1 cellular context compared by ENCODE assay signal in the genomic region with DNA sequence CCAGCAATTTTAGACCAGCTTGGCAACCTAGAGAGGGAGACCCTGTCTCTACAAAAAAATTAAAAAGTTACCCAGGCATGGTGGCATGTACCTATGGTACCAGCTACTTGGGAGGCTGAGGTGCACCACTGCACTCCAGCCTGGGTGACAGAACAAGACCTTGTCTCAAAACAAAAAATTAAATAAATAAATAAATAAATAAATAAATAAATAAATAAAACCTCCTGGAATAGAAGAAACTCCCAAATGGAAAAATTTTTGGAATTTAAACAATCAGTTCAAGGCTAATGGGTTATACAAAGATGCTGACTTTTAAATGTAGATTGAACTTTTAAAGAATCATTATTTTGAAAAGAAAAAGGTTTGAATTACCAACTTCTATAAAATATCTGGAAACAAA.
A peak's percentile ranks its signal among the peaks of the same experiment; 100 is the strongest.
TF ChIP-seq lines count a peak whose summit lies in the region.

No MANE protein-coding gene starts in this region.

TF ChIP-seq in HEK293, 187 proteins besides CTCF, POLR2A, EP300 and RAD21 (continued from another document and continues in another):
- TF ChIP-seq, protein P1, sequence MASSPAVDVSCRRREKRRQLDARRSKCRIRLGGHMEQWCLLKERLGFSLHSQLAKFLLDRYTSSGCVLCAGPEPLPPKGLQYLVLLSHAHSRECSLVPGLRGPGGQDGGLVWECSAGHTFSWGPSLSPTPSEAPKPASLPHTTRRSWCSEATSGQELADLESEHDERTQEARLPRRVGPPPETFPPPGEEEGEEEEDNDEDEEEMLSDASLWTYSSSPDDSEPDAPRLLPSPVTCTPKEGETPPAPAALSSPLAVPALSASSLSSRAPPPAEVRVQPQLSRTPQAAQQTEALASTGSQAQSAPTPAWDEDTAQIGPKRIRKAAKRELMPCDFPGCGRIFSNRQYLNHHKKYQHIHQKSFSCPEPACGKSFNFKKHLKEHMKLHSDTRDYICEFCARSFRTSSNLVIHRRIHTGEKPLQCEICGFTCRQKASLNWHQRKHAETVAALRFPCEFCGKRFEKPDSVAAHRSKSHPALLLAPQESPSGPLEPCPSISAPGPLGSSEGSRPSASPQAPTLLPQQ (tag by site-specific recombination; IDR thresholded peaks at IDR 0.05) = no peak
- TF ChIP-seq ZNF521 (tag by site-specific recombination; IDR thresholded peaks at IDR 0.05) (no peak), ZNF324 (tag by site-specific recombination; IDR thresholded peaks at IDR 0.05) (no peak), ZNF670 (tag by site-specific recombination; IDR thresholded peaks at IDR 0.05; ENCODE audit: low read depth) (no peak), ZFP3 (tag by site-specific recombination; IDR thresholded peaks at IDR 0.05; ENCODE audit: low read depth) (no peak), ZSCAN23 (tag by site-specific recombination; IDR thresholded peaks at IDR 0.05) (no peak), ZNF214 (tag by site-specific recombination; IDR thresholded peaks at IDR 0.05; ENCODE audit: borderline replicate concordance) (peak; percentile 37; the same call in 1 of the 2 replicates), ZNF423 (tag by site-specific recombination; IDR thresholded peaks at IDR 0.05) (no peak), ZNF114 (tag by site-specific recombination; IDR thresholded peaks at IDR 0.05) (no peak), ZNF596 (tag by site-specific recombination; IDR thresholded peaks at IDR 0.05) (no peak), ZNF311 (tag by site-specific recombination; IDR thresholded peaks at IDR 0.05; ENCODE audit: borderline replicate concordance) (no peak), PRDM1 (tag by site-specific recombination; IDR thresholded peaks at IDR 0.05) (no peak), ZNF785 (tag by site-specific recombination; IDR thresholded peaks at IDR 0.05) (no peak), ZNF701 (tag by site-specific recombination; IDR thresholded peaks at IDR 0.05) (no peak), ZNF585B (tag by site-specific recombination; IDR thresholded peaks at IDR 0.05) (no peak), ZNF530 (tag by site-specific recombination; IDR thresholded peaks at IDR 0.05; ENCODE audit: low read depth) (0 out of 2 replicates have a peak, but pooled peaks have one; percentile 63), ZBTB20 (tag by site-specific recombination; IDR thresholded peaks at IDR 0.05) (no peak), ZNF624 (tag by site-specific recombination; IDR thresholded peaks at IDR 0.05) (no peak), ZBTB7A (tag by site-specific recombination; IDR thresholded peaks at IDR 0.05; ENCODE audit: low read depth) (no peak), ZNF558 (tag by site-specific recombination; IDR thresholded peaks at IDR 0.05) (peak; percentile 89), ZNF626 (tag by site-specific recombination; IDR thresholded peaks at IDR 0.05) (no peak), HOXA7 (CRISPR knock-in tag; IDR thresholded peaks at IDR 0.05; ENCODE audit: borderline replicate concordance) (no peak), REPIN1 (tag by site-specific recombination; IDR thresholded peaks at IDR 0.05; ENCODE audit: low read depth) (no peak; the same call in 1 of the 2 replicates), ZNF529 (tag by site-specific recombination; IDR thresholded peaks at IDR 0.05; ENCODE audit: insufficient replicate concordance) (peak; percentile 40), KLF16 (tag by site-specific recombination; IDR thresholded peaks at IDR 0.05) (no peak)
- TF ChIP-seq, protein P2, sequence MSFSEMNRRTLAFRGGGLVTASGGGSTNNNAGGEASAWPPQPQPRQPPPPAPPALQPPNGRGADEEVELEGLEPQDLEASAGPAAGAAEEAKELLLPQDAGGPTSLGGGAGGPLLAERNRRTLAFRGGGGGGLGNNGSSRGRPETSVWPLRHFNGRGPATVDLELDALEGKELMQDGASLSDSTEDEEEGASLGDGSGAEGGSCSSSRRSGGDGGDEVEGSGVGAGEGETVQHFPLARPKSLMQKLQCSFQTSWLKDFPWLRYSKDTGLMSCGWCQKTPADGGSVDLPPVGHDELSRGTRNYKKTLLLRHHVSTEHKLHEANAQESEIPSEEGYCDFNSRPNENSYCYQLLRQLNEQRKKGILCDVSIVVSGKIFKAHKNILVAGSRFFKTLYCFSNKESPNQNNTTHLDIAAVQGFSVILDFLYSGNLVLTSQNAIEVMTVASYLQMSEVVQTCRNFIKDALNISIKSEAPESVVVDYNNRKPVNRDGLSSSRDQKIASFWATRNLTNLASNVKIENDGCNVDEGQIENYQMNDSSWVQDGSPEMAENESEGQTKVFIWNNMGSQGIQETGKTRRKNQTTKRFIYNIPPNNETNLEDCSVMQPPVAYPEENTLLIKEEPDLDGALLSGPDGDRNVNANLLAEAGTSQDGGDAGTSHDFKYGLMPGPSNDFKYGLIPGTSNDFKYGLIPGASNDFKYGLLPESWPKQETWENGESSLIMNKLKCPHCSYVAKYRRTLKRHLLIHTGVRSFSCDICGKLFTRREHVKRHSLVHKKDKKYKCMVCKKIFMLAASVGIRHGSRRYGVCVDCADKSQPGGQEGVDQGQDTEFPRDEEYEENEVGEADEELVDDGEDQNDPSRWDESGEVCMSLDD (tag by site-specific recombination; IDR thresholded peaks at IDR 0.05) = no peak
- TF ChIP-seq, protein P3, sequence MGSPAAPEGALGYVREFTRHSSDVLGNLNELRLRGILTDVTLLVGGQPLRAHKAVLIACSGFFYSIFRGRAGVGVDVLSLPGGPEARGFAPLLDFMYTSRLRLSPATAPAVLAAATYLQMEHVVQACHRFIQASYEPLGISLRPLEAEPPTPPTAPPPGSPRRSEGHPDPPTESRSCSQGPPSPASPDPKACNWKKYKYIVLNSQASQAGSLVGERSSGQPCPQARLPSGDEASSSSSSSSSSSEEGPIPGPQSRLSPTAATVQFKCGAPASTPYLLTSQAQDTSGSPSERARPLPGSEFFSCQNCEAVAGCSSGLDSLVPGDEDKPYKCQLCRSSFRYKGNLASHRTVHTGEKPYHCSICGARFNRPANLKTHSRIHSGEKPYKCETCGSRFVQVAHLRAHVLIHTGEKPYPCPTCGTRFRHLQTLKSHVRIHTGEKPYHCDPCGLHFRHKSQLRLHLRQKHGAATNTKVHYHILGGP (tag by site-specific recombination; IDR thresholded peaks at IDR 0.05) = no peak
- TF ChIP-seq, protein P4, sequence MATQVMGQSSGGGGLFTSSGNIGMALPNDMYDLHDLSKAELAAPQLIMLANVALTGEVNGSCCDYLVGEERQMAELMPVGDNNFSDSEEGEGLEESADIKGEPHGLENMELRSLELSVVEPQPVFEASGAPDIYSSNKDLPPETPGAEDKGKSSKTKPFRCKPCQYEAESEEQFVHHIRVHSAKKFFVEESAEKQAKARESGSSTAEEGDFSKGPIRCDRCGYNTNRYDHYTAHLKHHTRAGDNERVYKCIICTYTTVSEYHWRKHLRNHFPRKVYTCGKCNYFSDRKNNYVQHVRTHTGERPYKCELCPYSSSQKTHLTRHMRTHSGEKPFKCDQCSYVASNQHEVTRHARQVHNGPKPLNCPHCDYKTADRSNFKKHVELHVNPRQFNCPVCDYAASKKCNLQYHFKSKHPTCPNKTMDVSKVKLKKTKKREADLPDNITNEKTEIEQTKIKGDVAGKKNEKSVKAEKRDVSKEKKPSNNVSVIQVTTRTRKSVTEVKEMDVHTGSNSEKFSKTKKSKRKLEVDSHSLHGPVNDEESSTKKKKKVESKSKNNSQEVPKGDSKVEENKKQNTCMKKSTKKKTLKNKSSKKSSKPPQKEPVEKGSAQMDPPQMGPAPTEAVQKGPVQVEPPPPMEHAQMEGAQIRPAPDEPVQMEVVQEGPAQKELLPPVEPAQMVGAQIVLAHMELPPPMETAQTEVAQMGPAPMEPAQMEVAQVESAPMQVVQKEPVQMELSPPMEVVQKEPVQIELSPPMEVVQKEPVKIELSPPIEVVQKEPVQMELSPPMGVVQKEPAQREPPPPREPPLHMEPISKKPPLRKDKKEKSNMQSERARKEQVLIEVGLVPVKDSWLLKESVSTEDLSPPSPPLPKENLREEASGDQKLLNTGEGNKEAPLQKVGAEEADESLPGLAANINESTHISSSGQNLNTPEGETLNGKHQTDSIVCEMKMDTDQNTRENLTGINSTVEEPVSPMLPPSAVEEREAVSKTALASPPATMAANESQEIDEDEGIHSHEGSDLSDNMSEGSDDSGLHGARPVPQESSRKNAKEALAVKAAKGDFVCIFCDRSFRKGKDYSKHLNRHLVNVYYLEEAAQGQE (tag by site-specific recombination; IDR thresholded peaks at IDR 0.05) = peak; percentile 72
- TF ChIP-seq, protein P5, sequence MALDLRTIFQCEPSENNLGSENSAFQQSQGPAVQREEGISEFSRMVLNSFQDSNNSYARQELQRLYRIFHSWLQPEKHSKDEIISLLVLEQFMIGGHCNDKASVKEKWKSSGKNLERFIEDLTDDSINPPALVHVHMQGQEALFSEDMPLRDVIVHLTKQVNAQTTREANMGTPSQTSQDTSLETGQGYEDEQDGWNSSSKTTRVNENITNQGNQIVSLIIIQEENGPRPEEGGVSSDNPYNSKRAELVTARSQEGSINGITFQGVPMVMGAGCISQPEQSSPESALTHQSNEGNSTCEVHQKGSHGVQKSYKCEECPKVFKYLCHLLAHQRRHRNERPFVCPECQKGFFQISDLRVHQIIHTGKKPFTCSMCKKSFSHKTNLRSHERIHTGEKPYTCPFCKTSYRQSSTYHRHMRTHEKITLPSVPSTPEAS (tag by site-specific recombination; IDR thresholded peaks at IDR 0.05) = no peak
- TF ChIP-seq, protein P6, sequence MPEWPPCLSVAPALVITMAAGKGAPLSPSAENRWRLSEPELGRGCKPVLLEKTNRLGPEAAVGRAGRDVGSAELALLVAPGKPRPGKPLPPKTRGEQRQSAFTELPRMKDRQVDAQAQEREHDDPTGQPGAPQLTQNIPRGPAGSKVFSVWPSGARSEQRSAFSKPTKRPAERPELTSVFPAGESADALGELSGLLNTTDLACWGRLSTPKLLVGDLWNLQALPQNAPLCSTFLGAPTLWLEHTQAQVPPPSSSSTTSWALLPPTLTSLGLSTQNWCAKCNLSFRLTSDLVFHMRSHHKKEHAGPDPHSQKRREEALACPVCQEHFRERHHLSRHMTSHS (tag by site-specific recombination; IDR thresholded peaks at IDR 0.05) = no peak
- TF ChIP-seq, protein P7, sequence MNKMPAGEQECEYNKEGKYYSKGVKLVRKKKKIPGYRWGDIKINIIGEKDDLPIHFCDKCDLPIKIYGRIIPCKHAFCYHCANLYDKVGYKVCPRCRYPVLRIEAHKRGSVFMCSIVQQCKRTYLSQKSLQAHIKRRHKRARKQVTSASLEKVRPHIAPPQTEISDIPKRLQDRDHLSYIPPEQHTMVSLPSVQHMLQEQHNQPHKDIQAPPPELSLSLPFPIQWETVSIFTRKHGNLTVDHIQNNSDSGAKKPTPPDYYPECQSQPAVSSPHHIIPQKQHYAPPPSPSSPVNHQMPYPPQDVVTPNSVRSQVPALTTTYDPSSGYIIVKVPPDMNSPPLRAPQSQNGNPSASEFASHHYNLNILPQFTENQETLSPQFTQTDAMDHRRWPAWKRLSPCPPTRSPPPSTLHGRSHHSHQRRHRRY (tag by site-specific recombination; IDR thresholded peaks at IDR 0.05) = no peak
- TF ChIP-seq, protein P8, sequence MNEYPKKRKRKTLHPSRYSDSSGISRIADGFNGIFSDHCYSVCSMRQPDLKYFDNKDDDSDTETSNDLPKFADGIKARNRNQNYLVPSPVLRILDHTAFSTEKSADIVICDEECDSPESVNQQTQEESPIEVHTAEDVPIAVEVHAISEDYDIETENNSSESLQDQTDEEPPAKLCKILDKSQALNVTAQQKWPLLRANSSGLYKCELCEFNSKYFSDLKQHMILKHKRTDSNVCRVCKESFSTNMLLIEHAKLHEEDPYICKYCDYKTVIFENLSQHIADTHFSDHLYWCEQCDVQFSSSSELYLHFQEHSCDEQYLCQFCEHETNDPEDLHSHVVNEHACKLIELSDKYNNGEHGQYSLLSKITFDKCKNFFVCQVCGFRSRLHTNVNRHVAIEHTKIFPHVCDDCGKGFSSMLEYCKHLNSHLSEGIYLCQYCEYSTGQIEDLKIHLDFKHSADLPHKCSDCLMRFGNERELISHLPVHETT (tag by site-specific recombination; IDR thresholded peaks at IDR 0.05) = peak; percentile 64; the same call in 1 of the 2 replicates
- TF ChIP-seq, protein P9, sequence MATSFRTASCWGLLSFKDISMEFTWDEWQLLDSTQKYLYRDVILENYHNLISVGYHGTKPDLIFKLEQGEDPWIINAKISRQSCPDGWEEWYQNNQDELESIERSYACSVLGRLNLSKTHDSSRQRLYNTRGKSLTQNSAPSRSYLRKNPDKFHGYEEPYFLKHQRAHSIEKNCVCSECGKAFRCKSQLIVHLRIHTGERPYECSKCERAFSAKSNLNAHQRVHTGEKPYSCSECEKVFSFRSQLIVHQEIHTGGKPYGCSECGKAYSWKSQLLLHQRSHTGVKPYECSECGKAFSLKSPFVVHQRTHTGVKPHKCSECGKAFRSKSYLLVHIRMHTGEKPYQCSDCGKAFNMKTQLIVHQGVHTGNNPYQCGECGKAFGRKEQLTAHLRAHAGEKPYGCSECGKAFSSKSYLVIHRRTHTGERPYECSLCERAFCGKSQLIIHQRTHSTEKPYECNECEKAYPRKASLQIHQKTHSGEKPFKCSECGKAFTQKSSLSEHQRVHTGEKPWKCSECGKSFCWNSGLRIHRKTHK (tag by site-specific recombination; IDR thresholded peaks at IDR 0.05) = no peak
- TF ChIP-seq, protein P10, sequence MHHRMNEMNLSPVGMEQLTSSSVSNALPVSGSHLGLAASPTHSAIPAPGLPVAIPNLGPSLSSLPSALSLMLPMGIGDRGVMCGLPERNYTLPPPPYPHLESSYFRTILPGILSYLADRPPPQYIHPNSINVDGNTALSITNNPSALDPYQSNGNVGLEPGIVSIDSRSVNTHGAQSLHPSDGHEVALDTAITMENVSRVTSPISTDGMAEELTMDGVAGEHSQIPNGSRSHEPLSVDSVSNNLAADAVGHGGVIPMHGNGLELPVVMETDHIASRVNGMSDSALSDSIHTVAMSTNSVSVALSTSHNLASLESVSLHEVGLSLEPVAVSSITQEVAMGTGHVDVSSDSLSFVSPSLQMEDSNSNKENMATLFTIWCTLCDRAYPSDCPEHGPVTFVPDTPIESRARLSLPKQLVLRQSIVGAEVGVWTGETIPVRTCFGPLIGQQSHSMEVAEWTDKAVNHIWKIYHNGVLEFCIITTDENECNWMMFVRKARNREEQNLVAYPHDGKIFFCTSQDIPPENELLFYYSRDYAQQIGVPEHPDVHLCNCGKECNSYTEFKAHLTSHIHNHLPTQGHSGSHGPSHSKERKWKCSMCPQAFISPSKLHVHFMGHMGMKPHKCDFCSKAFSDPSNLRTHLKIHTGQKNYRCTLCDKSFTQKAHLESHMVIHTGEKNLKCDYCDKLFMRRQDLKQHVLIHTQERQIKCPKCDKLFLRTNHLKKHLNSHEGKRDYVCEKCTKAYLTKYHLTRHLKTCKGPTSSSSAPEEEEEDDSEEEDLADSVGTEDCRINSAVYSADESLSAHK (tag by site-specific recombination; IDR thresholded peaks at IDR 0.05) = no peak
- TF ChIP-seq, protein P11, sequence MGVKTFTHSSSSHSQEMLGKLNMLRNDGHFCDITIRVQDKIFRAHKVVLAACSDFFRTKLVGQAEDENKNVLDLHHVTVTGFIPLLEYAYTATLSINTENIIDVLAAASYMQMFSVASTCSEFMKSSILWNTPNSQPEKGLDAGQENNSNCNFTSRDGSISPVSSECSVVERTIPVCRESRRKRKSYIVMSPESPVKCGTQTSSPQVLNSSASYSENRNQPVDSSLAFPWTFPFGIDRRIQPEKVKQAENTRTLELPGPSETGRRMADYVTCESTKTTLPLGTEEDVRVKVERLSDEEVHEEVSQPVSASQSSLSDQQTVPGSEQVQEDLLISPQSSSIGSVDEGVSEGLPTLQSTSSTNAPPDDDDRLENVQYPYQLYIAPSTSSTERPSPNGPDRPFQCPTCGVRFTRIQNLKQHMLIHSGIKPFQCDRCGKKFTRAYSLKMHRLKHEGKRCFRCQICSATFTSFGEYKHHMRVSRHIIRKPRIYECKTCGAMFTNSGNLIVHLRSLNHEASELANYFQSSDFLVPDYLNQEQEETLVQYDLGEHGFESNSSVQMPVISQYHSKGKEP (tag by site-specific recombination; IDR thresholded peaks at IDR 0.05) = no peak
